9 cellular contexts compared by ENCODE assay signal in the genomic region with DNA sequence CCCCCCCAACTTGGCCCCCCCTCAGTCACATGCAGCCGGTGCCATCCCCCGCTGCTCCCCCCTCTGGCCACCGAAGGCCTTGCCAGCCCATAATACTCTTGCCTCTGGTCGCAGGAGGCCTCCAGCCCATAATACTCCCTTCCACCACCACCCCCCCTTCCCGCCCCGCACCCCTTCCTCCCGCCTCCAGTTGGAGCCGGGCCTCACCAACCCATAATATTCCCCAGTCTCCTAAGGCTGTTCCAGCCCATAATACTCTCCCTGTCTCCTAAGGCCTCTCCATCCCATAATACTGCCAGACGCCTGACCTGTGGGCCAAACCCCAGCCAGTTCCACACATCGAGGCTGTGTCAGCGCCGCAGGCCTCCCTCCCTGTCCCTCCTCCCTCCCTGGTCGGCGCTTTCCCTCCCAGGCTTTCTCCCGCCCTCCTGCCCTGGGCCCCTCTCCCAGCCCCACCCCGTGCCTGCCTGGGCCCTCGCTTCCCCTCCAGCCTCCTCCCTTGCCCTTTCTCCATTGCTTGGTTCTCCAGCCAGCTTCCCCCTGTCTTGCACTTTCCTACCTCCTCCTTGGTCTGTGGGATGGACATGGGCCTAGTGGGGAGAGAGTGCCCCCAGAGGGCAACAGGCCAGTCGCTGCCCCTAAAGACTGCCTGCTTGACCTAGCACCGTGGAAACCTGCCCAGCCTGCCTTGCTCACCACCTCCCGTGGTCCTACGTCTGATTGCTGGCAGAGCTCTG. TPM values are rescaled to one million over a fixed set of nuclear protein-coding genes. Genes with fewer than 3 reads are reported as not detected.
A peak's percentile ranks its signal among the peaks of the same experiment; 100 is the strongest.
DNase-seq lines count a peak whose midpoint lies in the region; ATAC-seq, FAIRE-seq and TF ChIP-seq lines count a peak whose summit lies in the region.
"Had no signal": no experiment of that assay in that cellular context is flagged by ENCODE, and none has a peak within 500 bp of the region (broad histone marks: within the 10 kb centered on the region; RNA-seq: fewer than 3 reads in every experiment).

No MANE protein-coding gene starts in this region.

- H3K27me3 ChIP-seq in BLaER1 (no peaks in the 10 kb centered on the region), WERI-Rb-1 (ENCODE audit: insufficient read depth, low read depth, severe bottlenecking) (no peaks in the 10 kb centered on the region), H1 (replicated peaks in 1 of 4; ENCODE audit: control insufficient read depth in 3 of 4, extremely low read depth in 1 of 4, insufficient read depth in 3 of 4, low read length in 3 of 4) (peaks cover 0 to 3% (median 1%) of the 10 kb centered on the region in 4 experiments; a peak in 2 of 7 replicates)

- H3K4me2 ChIP-seq in BLaER1, result peak overlapping the region; percentile 57
- H3K4me2 ChIP-seq in H1 (ENCODE audit: insufficient read depth in 1 of 2, low read depth in 2 of 2, low read length in 2 of 2), result peak overlapping the region; percentile 57 to 76

- peak overlapping the region; percentile 62 for H3K27ac Mint-ChIP-seq in stimulated activated naive CD8-positive, alpha-beta T cell treated with anti-CD3 and anti-CD28 coated beads, Interleukin-15, Interleukin-2, amounts not matched to agents 100 ng/mL and 50 ng/mL, for 24 hours

- peak overlapping the region; percentile 91 for H2BK5ac ChIP-seq in H1 (ENCODE audit: low read depth, low read length)

- H3K14ac ChIP-seq in H1 (ENCODE audit: insufficient read length), result no peak overlapping the region

- H3K27ac ChIP-seq in BLaER1, result peak overlapping the region; percentile 78
- peak overlapping the region; percentile 90 for H3K27ac ChIP-seq in WERI-Rb-1
- H3K27ac ChIP-seq in H1 (ENCODE audit: low read depth, low read length), result peak overlapping the region; percentile 44; the same call in 1 of the 2 replicates
- H3K27ac ChIP-seq: KMS-11 had no signal

- H3K4me1 Mint-ChIP-seq in stimulated activated naive CD8-positive, alpha-beta T cell treated with anti-CD3 and anti-CD28 coated beads, Interleukin-15, Interleukin-2, amounts not matched to agents 100 ng/mL and 50 ng/mL, for 24 hours (ENCODE audit: low read depth), result peaks cover 46% of the 10 kb centered on the region

- H3K18ac ChIP-seq in H1 (ENCODE audit: extremely low read depth, low read length), result peak overlapping the region; percentile 97

- H3K4me3 ChIP-seq in BLaER1, result no peak overlapping the region
- no peak overlapping the region for H3K4me3 ChIP-seq in WERI-Rb-1 (ENCODE audit: low read depth, low read length)
- peak overlapping the region in 2 of 4 experiments; percentile 0 to 32; a peak in 1 of 8 replicates for H3K4me3 ChIP-seq in H1 (ENCODE audit: extremely low read depth in 1 of 4, insufficient read depth in 2 of 4, low read depth in 3 of 4, low read length in 4 of 4)
- no peak overlapping the region for H3K4me3 ChIP-seq in lower leg skin (ENCODE audit: low read depth, poor library complexity, severe bottlenecking)

- 29% methylated on average over 5 of the region's 21 CpGs; no CpG with 5 or more reads in 1 of the 2 experiments for WGBS in H1 (ENCODE audit: extremely low coverage in 1 of 2, insufficient coverage in 1 of 2, insufficient read length in 1 of 2, insufficient replicate concordance in 2 of 2, low coverage in 1 of 2, low lambda C conversion rate in 2 of 2, missing lambda C conversion rate in 1 of 2), 2 experiments
- WGBS in lower leg skin, 2 donors, result 3 to 8% methylated on average over 21 of the region's 21 CpGs

- H3K36me3 Mint-ChIP-seq in stimulated activated naive CD8-positive, alpha-beta T cell treated with anti-CD3 and anti-CD28 coated beads, Interleukin-15, Interleukin-2, amounts not matched to agents 100 ng/mL and 50 ng/mL, for 24 hours (ENCODE audit: low read depth), result peaks cover 4% of the 10 kb centered on the region

- no peaks in the 10 kb centered on the region for H3K79me1 ChIP-seq in H1 (ENCODE audit: low read depth, low read length)

- H4K91ac ChIP-seq in H1 (replicated peaks; ENCODE audit: insufficient read length, low read length), result peak overlapping the region; percentile 26

- H3K36me3 ChIP-seq in BLaER1 (peaks cover 8% of the 10 kb centered on the region), WERI-Rb-1 (no peaks in the 10 kb centered on the region), H1 (ENCODE audit: control insufficient read depth in 2 of 4, insufficient read depth in 4 of 4, low read length in 3 of 4) (no peaks in the 10 kb centered on the region)

- H4K8ac ChIP-seq in H1 (ENCODE audit: extremely low read depth, insufficient read depth, low read length), result peak overlapping the region; percentile 32; the same call in 1 of the 2 replicates

- H3K23ac ChIP-seq in H1 (ENCODE audit: insufficient read length), result no peak overlapping the region

- peak overlapping the region; percentile 35 for H2BK120ac ChIP-seq in H1 (replicated peaks; ENCODE audit: low read depth, low read length)

- H3K9me3 ChIP-seq in BLaER1 (no peaks in the 10 kb centered on the region), WERI-Rb-1 (ENCODE audit: severe bottlenecking) (peaks cover 3% of the 10 kb centered on the region), H1 (ENCODE audit: insufficient read depth in 2 of 2, low read depth in 1 of 2, low read length in 1 of 2) (no peaks in the 10 kb centered on the region)

- CTCF ChIA-PET in H1 (lab: Charles Lee; ENCODE audit: partially characterized antibody), result interaction anchor here (0.6 to 3.5 kb wide), 27 partner anchors 9 to 220 kb away, joined by 3 to 20 read pairs (median 4); partner anchors contain the start of genes ACRBP and LPAR5

- TF ChIP-seq POLR2A in H1 (IDR thresholded peaks at IDR 0.05; ENCODE audit: control extremely low read depth in 1 of 2, low read depth in 2 of 2, low read length in 2 of 2) (no peak), lower leg skin (IDR thresholded peaks at IDR 0.05) (no peak)

- POLR2A ChIA-PET in H1 (lab: Charles Lee; ENCODE audit: partially characterized antibody), result interaction anchor here (0.6 to 4.4 kb wide), 25 partner anchors 9 to 330 kb away, joined by 3 to 24 read pairs (median 4); partner anchors contain the start of genes C12orf57, GAPDH, MLF2 and RNU7-1

- no peak for ATAC-seq in GM21515 (IDR thresholded peaks at IDR 0.05; ENCODE audit: unreplicated experiment)

- peak; percentile 72 for DNase-seq in GOT3 (lab: John Stamatoyannopoulos, UW)
- DNase-seq in NCI-H2227 (lab: John Stamatoyannopoulos, UW; ENCODE audit: unreplicated experiment), result peak; percentile 94
- peak; percentile 96 for DNase-seq in WERI-Rb-1
- DNase-seq in H1 (ENCODE audit: low read depth in 1 of 2, low spot score in 2 of 2), result peak; percentile 82 to 86
- DNase-seq in lower leg skin (ENCODE audit: low spot score in 2 of 2), result peak; percentile 91 to 98

- peaks cover 3% of the 10 kb centered on the region; the same call in 1 of the 2 replicates for H3K23me2 ChIP-seq in H1 (ENCODE audit: low read depth, low read length)

- peak overlapping the region; percentile 96; the same call in 1 of the 2 replicates for H2BK15ac ChIP-seq in H1 (ENCODE audit: low read length)

- no peaks in the 10 kb centered on the region for H4K20me1 ChIP-seq in BLaER1
- no peaks in the 10 kb centered on the region for H4K20me1 ChIP-seq in H1 (replicated peaks in 1 of 2; ENCODE audit: control insufficient read depth in 1 of 2, insufficient read depth in 2 of 2, low read length in 2 of 2)

- H3K79me2 ChIP-seq in H1 (ENCODE audit: control insufficient read depth in 1 of 2, insufficient read depth in 2 of 2, low read length in 2 of 2), result no peaks in the 10 kb centered on the region

- H2BK12ac ChIP-seq in H1 (ENCODE audit: low read depth, low read length), result peak overlapping the region; percentile 98; the same call in 1 of the 2 replicates

- no peak overlapping the region for H3K4me3 Mint-ChIP-seq in stimulated activated naive CD8-positive, alpha-beta T cell treated with anti-CD3 and anti-CD28 coated beads, Interleukin-15, Interleukin-2, amounts not matched to agents 100 ng/mL and 50 ng/mL, for 24 hours

- TF ChIP-seq EP300 in H1 (IDR thresholded peaks at IDR 0.05; ENCODE audit: borderline replicate concordance in 1 of 2, low read depth in 2 of 2, low read length in 2 of 2), result no peak

- peaks cover 69% of the 10 kb centered on the region for H3K4me1 ChIP-seq in BLaER1
- peaks cover 15 to 21% (median 17%) of the 10 kb centered on the region in 4 experiments for H3K4me1 ChIP-seq in H1 (replicated peaks in 1 of 4; ENCODE audit: control insufficient read depth in 3 of 4, insufficient read depth in 4 of 4, low read length in 3 of 4)

- intact Hi-C loops in lower leg skin (cut with DNase I; ENCODE audit: low total_unique reads), result no loop called here

- peak overlapping the region; percentile 77; the same call in 1 of the 2 replicates for H2BK20ac ChIP-seq in H1 (ENCODE audit: low read length)

- peak; percentile 51; the same call in 1 of the 2 replicates for TF ChIP-seq CTCF in WERI-Rb-1 (IDR thresholded peaks at IDR 0.05; ENCODE audit: low read depth, low read length)
- TF ChIP-seq CTCF in H1 (IDR thresholded peaks at IDR 0.05; ENCODE audit: control extremely low read depth in 1 of 3, insufficient read depth in 1 of 3, low read depth in 1 of 3, low read length in 3 of 3), result peak; percentile 27 to 63 (median 34); a peak in 3 of 4 replicates
- TF ChIP-seq CTCF in lower leg skin (IDR thresholded peaks at IDR 0.05), result peak in 1 of 3 donors; percentile 51

- H3K9me3 Mint-ChIP-seq in stimulated activated naive CD8-positive, alpha-beta T cell treated with anti-CD3 and anti-CD28 coated beads, Interleukin-15, Interleukin-2, amounts not matched to agents 100 ng/mL and 50 ng/mL, for 24 hours, result no peaks in the 10 kb centered on the region

- peak in 1 of 2 experiments; percentile 10; a peak in 1 of 4 replicates for TF ChIP-seq RAD21 in H1 (IDR thresholded peaks at IDR 0.05 in 1 of 2, conservative IDR thresholded peaks at IDR 0.05 in 1 of 2; ENCODE audit: low read depth in 2 of 2, low read length in 2 of 2)

- no peak for FAIRE-seq in H1 (lab: Jason Lieb, UNC)

- H3K27me3 Mint-ChIP-seq in stimulated activated naive CD8-positive, alpha-beta T cell treated with anti-CD3 and anti-CD28 coated beads, Interleukin-15, Interleukin-2, amounts not matched to agents 100 ng/mL and 50 ng/mL, for 24 hours, result no peaks in the 10 kb centered on the region

- H3K9ac ChIP-seq in BLaER1, result peak overlapping the region; percentile 38; the same call in 1 of the 2 replicates
- no peak overlapping the region for H3K9ac ChIP-seq in H1 (replicated peaks in 1 of 4; ENCODE audit: extremely low read depth in 1 of 4, low read depth in 3 of 4, low read length in 3 of 4)
- H3K9ac ChIP-seq: KMS-11 had no signal

- peak overlapping the region; percentile 72 for H3K56ac ChIP-seq in H1 (replicated peaks; ENCODE audit: insufficient read length, low read depth, low read length)

- 0 out of 2 replicates have a peak overlapping the region, but pooled peaks have one; percentile 46 for H2AFZ ChIP-seq in H1 (ENCODE audit: low read length)

- H4K5ac ChIP-seq in H1 (ENCODE audit: insufficient read length, low read depth, low read length), result peak overlapping the region; percentile 64

- H3K4ac ChIP-seq in H1 (replicated peaks; ENCODE audit: insufficient read length, low read depth, low read length), result peak overlapping the region; percentile 73

- no peak overlapping the region for H2AK5ac ChIP-seq in H1 (ENCODE audit: low read depth, low read length)

RNA-seq across cellular contexts. Expression of gene CHD4, which starts 6.8 kb away (rescaled TPM):
- 305 and 330 TPM in 2 replicates for total RNA-seq in H1 (2021; fragmentation: NEBNext Ultra II Directional; extraction: Animal tissue kit (Norgen Biotek cat#: 25700))
- polyA plus RNA-seq in H1 (2011; rRNA removed), result 198 and 214 TPM in 2 replicates
- polyA plus RNA-seq in H1 (2011; cell fraction: cytosol; rRNA removed), result 178 TPM
- 362 TPM for polyA plus RNA-seq in H1 (2011; cell fraction: nucleus; rRNA removed)
- 194 to 267 TPM (median 241 TPM) in 4 replicates for polyA plus RNA-seq in H1 (2012, experiment 1 of 2)
- polyA plus RNA-seq in H1 (2012, experiment 2 of 2), result 52.1 TPM
- polyA plus RNA-seq in H1 (2013, experiment 1 of 2), result 180 TPM
- polyA plus RNA-seq in H1 (2013, experiment 2 of 2), result 192 TPM
- 290 and 298 TPM in 2 replicates for polyA minus RNA-seq in H1 (2011; rRNA and poly(A)+ RNA removed)
- polyA minus RNA-seq in H1 (2011; cell fraction: cytosol; rRNA and poly(A)+ RNA removed), result 180 TPM
- polyA minus RNA-seq in H1 (2011; cell fraction: nucleus; rRNA and poly(A)+ RNA removed), result 129 TPM
- total RNA-seq in lower leg skin, result 100 to 1,000 TPM; 167 to 235 (median 205) TPM

RNA-seq across cellular contexts. Expression of gene LPAR5, which starts 21.8 kb away (rescaled TPM):
- total RNA-seq in H1 (2021; fragmentation: NEBNext Ultra II Directional; extraction: Animal tissue kit (Norgen Biotek cat#: 25700)), result 0.22 and 0.23 TPM in 2 replicates
- 0.24 and 0.63 TPM in 2 replicates for polyA plus RNA-seq in H1 (2011; rRNA removed)
- 0.31 TPM for polyA plus RNA-seq in H1 (2011; cell fraction: cytosol; rRNA removed)
- polyA plus RNA-seq in H1 (2011; cell fraction: nucleus; rRNA removed), result 0.47 TPM
- polyA plus RNA-seq in H1 (2012, experiment 1 of 2), result 0.29 to 0.40 TPM (median 0.35 TPM) in 3 of 4 replicates, not detected in the other
- 0.21 TPM for polyA plus RNA-seq in H1 (2012, experiment 2 of 2)
- 0.57 TPM for polyA plus RNA-seq in H1 (2013, experiment 1 of 2)
- polyA plus RNA-seq in H1 (2013, experiment 2 of 2), result 0.48 TPM
- 0.32 and 0.63 TPM in 2 replicates for polyA minus RNA-seq in H1 (2011; rRNA and poly(A)+ RNA removed)
- polyA minus RNA-seq in H1 (2011; cell fraction: cytosol; rRNA and poly(A)+ RNA removed), result not detected
- 0.40 TPM for polyA minus RNA-seq in H1 (2011; cell fraction: nucleus; rRNA and poly(A)+ RNA removed)
- total RNA-seq in lower leg skin, result 10 to 100 TPM; 11.0 to 16.4 (median 12.4) TPM

RNA-seq across cellular contexts. Expression of gene ACRBP, which starts 33.3 kb away (rescaled TPM):
- total RNA-seq in H1 (2021; fragmentation: NEBNext Ultra II Directional; extraction: Animal tissue kit (Norgen Biotek cat#: 25700)), result 0.80 and 1.2 TPM in 2 replicates
- 5.2 and 8.9 TPM in 2 replicates for polyA plus RNA-seq in H1 (2011; rRNA removed)
- polyA plus RNA-seq in H1 (2011; cell fraction: cytosol; rRNA removed), result 4.1 TPM
- polyA plus RNA-seq in H1 (2011; cell fraction: nucleus; rRNA removed), result 13.2 TPM
- 0.98 to 1.8 TPM (median 1.4 TPM) in 4 replicates for polyA plus RNA-seq in H1 (2012, experiment 1 of 2)
- polyA plus RNA-seq in H1 (2012, experiment 2 of 2), result 0.30 TPM
- 1.5 TPM for polyA plus RNA-seq in H1 (2013, experiment 1 of 2)
- 2.1 TPM for polyA plus RNA-seq in H1 (2013, experiment 2 of 2)
- polyA minus RNA-seq in H1 (2011; rRNA and poly(A)+ RNA removed), result 5.7 and 11.8 TPM in 2 replicates
- polyA minus RNA-seq in H1 (2011; cell fraction: cytosol; rRNA and poly(A)+ RNA removed), result 2.2 TPM
- polyA minus RNA-seq in H1 (2011; cell fraction: nucleus; rRNA and poly(A)+ RNA removed), result 5.7 TPM
- total RNA-seq in lower leg skin, result 1 to 10 TPM in 2 of 4 donors, under 1 TPM in 2; 0.42 to 8.6 (median 0.76) TPM

RNA-seq across cellular contexts. Expression of gene NOP2, which starts 45.9 kb away (rescaled TPM):
- 82.6 and 85.6 TPM in 2 replicates for total RNA-seq in H1 (2021; fragmentation: NEBNext Ultra II Directional; extraction: Animal tissue kit (Norgen Biotek cat#: 25700))
- polyA plus RNA-seq in H1 (2011; rRNA removed), result 34.4 and 35.4 TPM in 2 replicates
- polyA plus RNA-seq in H1 (2011; cell fraction: cytosol; rRNA removed), result 55.4 TPM
- 191 TPM for polyA plus RNA-seq in H1 (2011; cell fraction: nucleus; rRNA removed)
- 73.4 to 85.0 TPM (median 77.9 TPM) in 4 replicates for polyA plus RNA-seq in H1 (2012, experiment 1 of 2)
- 49.2 TPM for polyA plus RNA-seq in H1 (2012, experiment 2 of 2)
- 63.9 TPM for polyA plus RNA-seq in H1 (2013, experiment 1 of 2)
- 51.3 TPM for polyA plus RNA-seq in H1 (2013, experiment 2 of 2)
- polyA minus RNA-seq in H1 (2011; rRNA and poly(A)+ RNA removed), result 29.8 and 75.1 TPM in 2 replicates
- polyA minus RNA-seq in H1 (2011; cell fraction: cytosol; rRNA and poly(A)+ RNA removed), result 26.6 TPM
- polyA minus RNA-seq in H1 (2011; cell fraction: nucleus; rRNA and poly(A)+ RNA removed), result 45.4 TPM
- total RNA-seq in lower leg skin, result 10 to 100 TPM; 16.2 to 24.0 (median 23.4) TPM

RNA-seq across cellular contexts. Expression of gene ING4, which starts 49.0 kb away (rescaled TPM):
- 21.7 and 22.9 TPM in 2 replicates for total RNA-seq in H1 (2021; fragmentation: NEBNext Ultra II Directional; extraction: Animal tissue kit (Norgen Biotek cat#: 25700))
- polyA plus RNA-seq in H1 (2011; rRNA removed), result 28.6 and 29.3 TPM in 2 replicates
- 44.8 TPM for polyA plus RNA-seq in H1 (2011; cell fraction: cytosol; rRNA removed)
- polyA plus RNA-seq in H1 (2011; cell fraction: nucleus; rRNA removed), result 62.2 TPM
- 25.6 to 40.6 TPM (median 29.1 TPM) in 4 replicates for polyA plus RNA-seq in H1 (2012, experiment 1 of 2)
- polyA plus RNA-seq in H1 (2012, experiment 2 of 2), result 21.9 TPM
- polyA plus RNA-seq in H1 (2013, experiment 1 of 2), result 26.0 TPM
- 22.1 TPM for polyA plus RNA-seq in H1 (2013, experiment 2 of 2)
- polyA minus RNA-seq in H1 (2011; rRNA and poly(A)+ RNA removed), result 15.7 and 16.4 TPM in 2 replicates
- 6.8 TPM for polyA minus RNA-seq in H1 (2011; cell fraction: cytosol; rRNA and poly(A)+ RNA removed)
- polyA minus RNA-seq in H1 (2011; cell fraction: nucleus; rRNA and poly(A)+ RNA removed), result 13.0 TPM
- 10 to 100 TPM; 40.8 to 63.6 (median 56.0) TPM for total RNA-seq in lower leg skin
